In genomic region chr1:143884532-143884931, GRCh38 we compare ENCODE assay signal across 8 cellular contexts.
DNase-seq lines count a peak whose midpoint lies in the region; ATAC-seq and TF ChIP-seq lines count a peak whose summit lies in the region.
"Not testable (repeated sequence)": the region's sequence is repeated elsewhere in the genome, so short reads cannot be mapped to it uniquely, and the experiment has no call there.

No MANE protein-coding gene starts in this region.

- not testable (repeated sequence) for H3K27ac Mint-ChIP-seq in activated naive CD4-positive, alpha-beta T cell treated with anti-CD3 and anti-CD28 coated beads for 36 hours; osteocyte (ENCODE audit: unreplicated experiment)

- peak; percentile 89 for ATAC-seq in GM18502 (IDR thresholded peaks at IDR 0.05; ENCODE audit: poor library complexity, unreplicated experiment)
- ATAC-seq in GM21723 (IDR thresholded peaks at IDR 0.05; ENCODE audit: unreplicated experiment), result peak; percentile 91
- peak; percentile 82 for ATAC-seq in HG03280 (IDR thresholded peaks at IDR 0.05; ENCODE audit: unreplicated experiment)
- ATAC-seq in stimulated activated naive CD8-positive, alpha-beta T cell treated with anti-CD3 and anti-CD28 coated beads, Interleukin-15, Interleukin-2, amounts not matched to agents 100 U/mL and 50 U/mL, for 24 hours, result peak; percentile 79

- intact Hi-C loops in activated naive CD4-positive, alpha-beta T cell treated with anti-CD3 and anti-CD28 coated beads for 36 hours (cut with micrococcal nuclease); head of caudate nucleus (cut with DNase I): not testable (repeated sequence)

- peak overlapping the region; percentile 43 for H3K4me3 Mint-ChIP-seq in activated naive CD4-positive, alpha-beta T cell treated with anti-CD3 and anti-CD28 coated beads for 36 hours
- peak overlapping the region; percentile 64 for H3K4me3 Mint-ChIP-seq in osteocyte (ENCODE audit: unreplicated experiment)

- H3K27me3 Mint-ChIP-seq in activated naive CD4-positive, alpha-beta T cell treated with anti-CD3 and anti-CD28 coated beads for 36 hours (ENCODE audit: low read depth); osteocyte (ENCODE audit: unreplicated experiment): not testable (repeated sequence)

- H3K36me3 Mint-ChIP-seq in activated naive CD4-positive, alpha-beta T cell treated with anti-CD3 and anti-CD28 coated beads for 36 hours (ENCODE audit: low read depth); osteocyte (ENCODE audit: unreplicated experiment): not testable (repeated sequence)

- peak; percentile 43 for DNase-seq in activated naive CD4-positive, alpha-beta T cell treated with anti-CD3 and anti-CD28 coated beads for 36 hours
- peak in 40 of 42 donors; percentile 5 to 79 (median 46) for DNase-seq in head of caudate nucleus
- peak; percentile 85 for DNase-seq in osteocyte (ENCODE audit: extremely low spot score, unreplicated experiment)
- peak; percentile 54 for DNase-seq in stimulated activated naive CD8-positive, alpha-beta T cell treated with anti-CD3 and anti-CD28 coated beads, Interleukin-15, Interleukin-2, amounts not matched to agents 100 U/mL and 50 U/mL, for 24 hours

- H3K27ac ChIP-seq in VCaP, result not testable (repeated sequence)

- not testable (repeated sequence) for H3K4me1 Mint-ChIP-seq in activated naive CD4-positive, alpha-beta T cell treated with anti-CD3 and anti-CD28 coated beads for 36 hours (ENCODE audit: low read depth); osteocyte (ENCODE audit: unreplicated experiment)

- CTCF ChIA-PET in activated naive CD4-positive, alpha-beta T cell treated with anti-CD3 and anti-CD28 coated beads for 36 hours (lab: Charles Lee), result not testable (repeated sequence)

- H3K9me3 Mint-ChIP-seq in activated naive CD4-positive, alpha-beta T cell treated with anti-CD3 and anti-CD28 coated beads for 36 hours; osteocyte (ENCODE audit: unreplicated experiment): not testable (repeated sequence)

- TF ChIP-seq CTCF in VCaP (conservative IDR thresholded peaks at IDR 0.05) (peak; percentile 31; the same call in 1 of the 2 replicates), osteocyte (IDR thresholded peaks at IDR 0.05) (peak; percentile 48)
